Comparison of ENCODE assay signal across 8 cellular contexts in the genomic region with DNA sequence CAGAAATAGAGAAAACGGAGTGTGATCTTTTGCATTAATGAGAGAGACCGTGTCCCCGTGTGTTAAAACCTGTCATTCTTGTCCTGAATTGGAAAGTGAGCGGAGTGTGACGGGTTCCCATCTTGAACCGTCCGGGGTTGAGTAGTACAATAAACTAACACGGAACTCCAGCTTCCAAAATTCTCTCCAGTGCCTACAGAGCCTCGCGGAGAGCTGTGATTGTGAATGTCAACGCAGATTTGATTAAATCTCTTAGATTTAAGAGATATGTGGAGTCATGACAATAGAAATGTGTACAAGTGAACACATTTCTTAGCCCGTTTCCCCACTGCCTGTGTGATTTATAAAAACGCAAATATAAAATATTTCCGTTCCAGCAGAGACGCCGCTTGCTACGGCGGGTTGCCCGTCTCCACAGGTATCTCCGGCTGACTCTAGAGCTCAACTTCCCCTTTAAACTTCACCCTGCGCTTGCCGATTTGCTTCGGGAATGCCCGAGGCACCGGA. TPM values are rescaled to one million over a fixed set of nuclear protein-coding genes. Genes with fewer than 3 reads are reported as not detected.
DNase-seq lines count a peak whose midpoint lies in the region; ATAC-seq, FAIRE-seq and TF ChIP-seq lines count a peak whose summit lies in the region.

No MANE protein-coding gene starts in this region.

- peak overlapping the region; percentile 94 for H3K4me3 ChIP-seq in bronchial epithelial cell (ENCODE audit: low read depth, low read length)

- no peak for TF ChIP-seq CTCF in bronchial epithelial cell (IDR thresholded peaks at IDR 0.05; ENCODE audit: insufficient read depth, low read length, severe bottlenecking)

- FAIRE-seq in bronchial epithelial cell (lab: Jason Lieb, UNC), result no peak

- DNase-seq in EH (ENCODE audit: low read depth), result peak; percentile 55
- DNase-seq in HT-29 (ENCODE audit: low spot score), result peak; percentile 66
- DNase-seq in SHP77 (lab: John Stamatoyannopoulos, UW), result peak; percentile 37 to 47
- DNase-seq in bronchial epithelial cell (ENCODE audit: low read depth), result peak; percentile 59
- DNase-seq in islet precursor cell, result peak; percentile 64
- DNase-seq in stimulated activated CD4-positive, alpha-beta T cell treated with anti-CD3 and anti-CD28 coated beads, Interleukin-12 subunit alpha, Interleukin-12 subunit beta, amount 100 ng/mL, for 48 hours (ENCODE audit: low read depth in 2 of 3, low spot score in 1 of 3), result peak in 2 of 3 donors; percentile 13 to 18
- no peak for DNase-seq in AML-193 (lab: John Stamatoyannopoulos, UW)

- H3K36me3 ChIP-seq in bronchial epithelial cell (ENCODE audit: control insufficient read depth, insufficient read depth, low read length), result peaks cover 2% of the 10 kb centered on the region

- ATAC-seq in GM21390 (IDR thresholded peaks at IDR 0.05; ENCODE audit: unreplicated experiment), result peak; percentile 33

- no peaks in the 10 kb centered on the region for H3K27me3 ChIP-seq in bronchial epithelial cell (ENCODE audit: control insufficient read depth, insufficient read depth, low read length)

RNA-seq across cellular contexts. Expression of a gene that starts 0.5 kb away (rescaled TPM):
- total RNA-seq in HT-29 (2014; rRNA removed; shearing (Covaris generic)), result 38.8 and 45.6 TPM in 2 replicates
- total RNA-seq in bronchial epithelial cell, result 41.2 and 44.8 TPM in 2 replicates

Comparison
In these comparisons a context has a peak if more than half of its experiments do, and no peak if none do; other contexts are left out.
1. DNase-seq: peak in EH (single experiment), HT-29 (single experiment), SHP77 (2 of 2), bronchial epithelial cell (single experiment), islet precursor cell (single experiment) and stimulated activated CD4-positive, alpha-beta T cell treated with anti-CD3 and anti-CD28 coated beads, Interleukin-12 subunit alpha, Interleukin-12 subunit beta, amount 100 ng/mL, for 48 hours (2 of 3); none in AML-193 (0 of 2).